Comparison of ENCODE assay signal across 8 cellular contexts in the genomic region with DNA sequence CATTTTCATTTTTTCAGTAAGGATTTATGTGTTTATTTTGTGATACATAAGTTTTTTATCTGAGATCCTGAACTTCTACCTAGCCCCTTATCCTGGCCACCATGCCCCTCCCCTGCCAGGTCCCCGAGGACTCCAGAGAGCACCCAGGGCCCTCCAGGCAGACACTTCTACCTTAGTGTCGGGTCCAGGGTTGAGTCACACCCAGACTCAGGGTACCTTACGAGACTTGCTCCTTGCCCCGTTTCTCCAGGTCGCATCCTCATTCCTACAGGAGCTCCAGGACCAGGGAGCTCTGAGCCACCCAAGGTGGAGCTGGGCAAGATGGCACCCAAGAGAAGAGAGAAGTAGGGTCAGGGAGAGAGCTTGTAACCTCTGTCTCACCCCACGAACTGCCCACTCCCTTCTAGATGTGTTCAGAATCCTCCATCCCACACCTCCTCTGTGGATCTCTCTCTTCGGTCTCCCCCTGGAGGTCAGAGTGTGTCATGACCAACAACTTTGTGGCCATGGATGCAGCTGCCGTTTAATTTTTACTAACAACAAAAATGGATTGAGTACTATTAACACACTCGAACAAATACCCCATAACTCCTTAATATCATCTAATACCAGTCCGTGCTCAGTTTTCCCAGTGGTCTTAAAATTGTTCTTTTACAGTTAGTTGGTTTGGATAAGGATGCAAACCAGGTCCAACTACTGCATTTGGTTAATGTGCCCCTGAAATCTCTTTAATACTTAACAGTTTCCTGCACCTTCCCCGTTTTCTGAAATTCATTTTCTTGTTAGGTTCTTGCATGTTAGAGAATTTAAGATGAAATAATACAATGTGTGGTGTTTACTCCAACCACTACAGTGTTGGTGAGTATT.
A peak's percentile ranks its signal among the peaks of the same experiment; 100 is the strongest.
DNase-seq lines count a peak whose midpoint lies in the region; ATAC-seq and TF ChIP-seq lines count a peak whose summit lies in the region.

No MANE protein-coding gene starts in this region.

- DNase-seq in AG09319 (ENCODE audit: extremely low read depth, low read depth), result no peak
- peak; percentile 41 for DNase-seq in OCI-LY7 (ENCODE audit: low spot score)
- DNase-seq in mammary epithelial cell, result peak; percentile 29
- DNase-seq in left kidney (ENCODE audit: low read depth, low spot score), result peak; percentile 77
- peak; percentile 72 for DNase-seq in superior temporal gyrus (ENCODE audit: extremely low spot score)

- H4K20me1 ChIP-seq in OCI-LY7 (ENCODE audit: insufficient read depth, low read length) (no peaks in the 10 kb centered on the region), mammary epithelial cell (ENCODE audit: insufficient read depth, low read length) (no peaks in the 10 kb centered on the region)

- POLR2A ChIA-PET in OCI-LY7 (lab: Charles Lee), result interaction anchor here (0.6 to 1.2 kb wide), 4 partner anchors 18 to 532 kb away, joined by 3 to 4 read pairs (median 4); no protein-coding TSS in a partner anchor

- ATAC-seq in HG03280 (IDR thresholded peaks at IDR 0.05; ENCODE audit: unreplicated experiment) (peak; percentile 73), GM18517 (IDR thresholded peaks at IDR 0.05; ENCODE audit: unreplicated experiment) (no peak)

- dilution Hi-C loops in mammary epithelial cell (cut with HindIII; ENCODE audit: low sequenced_read_pairs), result no loop called here

- no peaks in the 10 kb centered on the region for H3K4me1 ChIP-seq in OCI-LY7 (ENCODE audit: insufficient read depth, low read length, poor library complexity, severe bottlenecking)
- no peaks in the 10 kb centered on the region for H3K4me1 ChIP-seq in mammary epithelial cell (ENCODE audit: insufficient read depth, low read length)

- CTCF ChIA-PET in OCI-LY7 (lab: Charles Lee; ENCODE audit: unreplicated experiment), result interaction anchor here (1.1 kb wide), 1 partner anchor 154 kb away, joined by 3 read pairs; no protein-coding TSS in a partner anchor
- CTCF ChIA-PET in mammary epithelial cell (lab: Charles Lee; ENCODE audit: low non-redundant PET), result interaction anchor here (0.6 kb wide), 1 partner anchor 159 kb away, joined by 3 read pairs; no protein-coding TSS in a partner anchor

- H3K79me2 ChIP-seq in OCI-LY7 (ENCODE audit: insufficient read depth, low read depth, low read length) (no peaks in the 10 kb centered on the region), mammary epithelial cell (ENCODE audit: insufficient read depth, low read length) (no peaks in the 10 kb centered on the region)

- no peaks in the 10 kb centered on the region for H3K9me2 ChIP-seq in OCI-LY7 (ENCODE audit: insufficient read depth, low read length)

- TF ChIP-seq CTCF in AG09319 (IDR thresholded peaks at IDR 0.05; ENCODE audit: low read depth, low read length) (peak; percentile 85), GM12874 (IDR thresholded peaks at IDR 0.05; ENCODE audit: insufficient read depth, low read depth, low read length) (peak; percentile 76), OCI-LY7 (conservative IDR thresholded peaks at IDR 0.05; ENCODE audit: low read length) (peak; percentile 79), mammary epithelial cell (conservative IDR thresholded peaks at IDR 0.05 in 1 of 2, IDR thresholded peaks at IDR 0.05 in 1 of 2; ENCODE audit: extremely low read depth in 1 of 2, insufficient read depth in 1 of 2, low read depth in 1 of 2, low read length in 2 of 2) (peak; percentile 73 to 83)

- no peak overlapping the region for H3K4me3 ChIP-seq in OCI-LY7 (ENCODE audit: low read depth, low read length, poor library complexity, severe bottlenecking)
- H3K4me3 ChIP-seq in mammary epithelial cell (replicated peaks in 1 of 3; ENCODE audit: insufficient read depth in 1 of 3, low read depth in 2 of 3, low read length in 3 of 3), result no peak overlapping the region

- intact Hi-C loops in OCI-LY7 (cut with micrococcal nuclease; ENCODE audit: unreplicated experiment) (loop anchor here (1.0 kb wide), 1 partner anchor 154 kb away; no protein-coding TSS in a partner anchor), mammary epithelial cell (cut with micrococcal nuclease) (loop anchor here (1.0 to 10.0 kb wide), 5 partner anchors 153 to 550 kb away; no protein-coding TSS in a partner anchor)

- no TSS peak for BruUV-seq in OCI-LY7 (replicated peaks; lab: Mats Ljungman, UMichigan)
- no TSS peak for BruUV-seq in mammary epithelial cell (replicated peaks; lab: Mats Ljungman, UMichigan)

- H3K36me3 ChIP-seq in OCI-LY7 (ENCODE audit: insufficient read depth, low read length), result no peaks in the 10 kb centered on the region
- H3K36me3 ChIP-seq in mammary epithelial cell (ENCODE audit: insufficient read depth, low read length), result no peaks in the 10 kb centered on the region

- no peaks in the 10 kb centered on the region for H3K9me3 ChIP-seq in OCI-LY7 (ENCODE audit: low read length)
- no peaks in the 10 kb centered on the region for H3K9me3 ChIP-seq in mammary epithelial cell (replicated peaks; ENCODE audit: insufficient read depth, low read length)

- H2AFZ ChIP-seq in OCI-LY7 (ENCODE audit: low read length) (no peak overlapping the region), mammary epithelial cell (ENCODE audit: low read depth, low read length) (peak overlapping the region; percentile 50)

- 24% methylated on average over 10 of the region's 11 CpGs for WGBS in mammary epithelial cell (ENCODE audit: low coverage, missing lambda C conversion rate)

- peaks cover 3% of the 10 kb centered on the region for H3K27me3 ChIP-seq in mammary epithelial cell (ENCODE audit: insufficient read depth, low read length)

- in situ Hi-C loops in mammary epithelial cell (cut with MboI; ENCODE audit: low sequenced_read_pairs in 2 of 2), result loop anchor here (5.0 to 10.0 kb wide), 2 partner anchors 153 to 155 kb away; no protein-coding TSS in a partner anchor

- H3K9ac ChIP-seq in mammary epithelial cell (ENCODE audit: insufficient read depth, low read length), result no peak overlapping the region

- no peak overlapping the region for H3K4me2 ChIP-seq in OCI-LY7 (ENCODE audit: low read length)
- H3K4me2 ChIP-seq in mammary epithelial cell (ENCODE audit: insufficient read depth, low read depth, low read length), result no peak overlapping the region

- no peak overlapping the region for H3K27ac ChIP-seq in OCI-LY7 (ENCODE audit: low read depth, low read length, poor library complexity, severe bottlenecking)
- no peak overlapping the region for H3K27ac ChIP-seq in mammary epithelial cell (ENCODE audit: insufficient read depth, low read depth, low read length)
